ENCODE assay signal across 1 cellular context in genomic region chr2:106959975-106960632, GRCh38.
TF ChIP-seq lines count a peak whose summit lies in the region.

No MANE protein-coding gene starts in this region.

TF ChIP-seq in SK-N-SH treated with all-trans-retinoic acid at 6 μM for 48 hours, 23 proteins besides CTCF, POLR2A, EP300 and RAD21 (continued from another document):
- no peak for TF ChIP-seq POU6F1 (CRISPR knock-in tag; IDR thresholded peaks at IDR 0.05; ENCODE audit: borderline replicate concordance, low read depth)
- TF ChIP-seq ISL1 (CRISPR knock-in tag; IDR thresholded peaks at IDR 0.05): no peak
- no peak for TF ChIP-seq TCF4 (CRISPR knock-in tag; IDR thresholded peaks at IDR 0.05; ENCODE audit: borderline replicate concordance)
- no peak for TF ChIP-seq ARNTL (CRISPR knock-in tag; IDR thresholded peaks at IDR 0.05; ENCODE audit: borderline replicate concordance, low read depth)
- TF ChIP-seq CSRNP3 (CRISPR knock-in tag; IDR thresholded peaks at IDR 0.05): no peak
